In genomic region chr15:50865515-50866370, GRCh38 we compare ENCODE assay signal across 16 cellular contexts. TPM values are rescaled to one million over a fixed set of nuclear protein-coding genes. Genes with fewer than 3 reads are reported as not detected.
DNase-seq lines count a peak whose midpoint lies in the region; ATAC-seq, FAIRE-seq and TF ChIP-seq lines count a peak whose summit lies in the region.
"Had no signal": no experiment of that assay in that cellular context is flagged by ENCODE, and none has a peak within 500 bp of the region (broad histone marks: within the 10 kb centered on the region; RNA-seq: fewer than 3 reads in every experiment).

No MANE protein-coding gene starts in this region.

- no peaks in the 10 kb centered on the region for H3K9me3 Mint-ChIP-seq in nephron
- H3K9me3 Mint-ChIP-seq: CD14-positive monocyte; CD8-positive, alpha-beta T cell; HFFc6; IgD-negative memory B cell had no signal

- FAIRE-seq in K562 (lab: Jason Lieb, UNC) = no peak

- no peaks in the 10 kb centered on the region for H3K79me2 ChIP-seq in K562 (ENCODE audit: control insufficient read depth, insufficient read depth, low read length)

- 35% methylated on average over 5 of the region's 5 CpGs for WGBS in K562 (ENCODE audit: insufficient coverage, low coverage, missing lambda C conversion rate)

- ATAC-seq in K562 (no peak), Right ventricle myocardium inferior (no peak), HG03378 (IDR thresholded peaks at IDR 0.05; ENCODE audit: unreplicated experiment) (no peak)
- ATAC-seq: CD8-positive, alpha-beta T cell had no signal

- DNase-seq in K562 (ENCODE audit: extremely low read depth in 1 of 4, low spot score in 3 of 4) = no peak
- DNase-seq in NCI-H2081 treated with DMSO at 0.1 percent for 48 hours (lab: John Stamatoyannopoulos, UW) = no peak
- no peak for DNase-seq in Right ventricle myocardium inferior (ENCODE audit: missing footprints)
- DNase-seq: CD8-positive, alpha-beta T cell; COR-L47; DMS53; GF-D8; GM23248; H7; HFFc6 had no signal

- peaks cover 0 to 7% of the 10 kb centered on the region in 2 experiments; a peak in 1 of 5 replicates for H3K27me3 ChIP-seq in K562 (ENCODE audit: control insufficient read depth in 2 of 2, insufficient read depth in 2 of 2, low read length in 2 of 2)

- CTCF ChIA-PET in HEK293 (lab: Yijun Ruan, JAX) = no interaction called here
- CTCF ChIA-PET in K562 (lab: Yijun Ruan, JAX; ENCODE audit: low intra/inter-chr PET ratio) = no interaction called here

- BruUV-seq in K562 (replicated peaks; lab: Mats Ljungman, UMichigan) = no TSS peak

- H3K4me3 Mint-ChIP-seq in nephron = no peak overlapping the region
- H3K4me3 Mint-ChIP-seq: CD14-positive monocyte; CD8-positive, alpha-beta T cell; HFFc6; IgD-negative memory B cell had no signal

- H3K27ac ChIP-seq in HEK293 (ENCODE audit: extremely low read depth, low read depth, low read length) (no peak overlapping the region), K562 (ENCODE audit: extremely low read depth, low read depth, low read length) (no peak overlapping the region)
- H3K27ac ChIP-seq: GM23248, KMS-11 had no signal

- peaks cover 20% of the 10 kb centered on the region for H3K4me1 Mint-ChIP-seq in nephron
- H3K4me1 Mint-ChIP-seq: CD14-positive monocyte had no signal

- H3K27me3 Mint-ChIP-seq in nephron (ENCODE audit: low read depth) = no peaks in the 10 kb centered on the region

- H3K36me3 ChIP-seq in HEK293 (ENCODE audit: control insufficient read depth in 2 of 2, insufficient read depth in 1 of 2, low read length in 2 of 2) (no peaks in the 10 kb centered on the region), K562 (ENCODE audit: control insufficient read depth, insufficient read depth, low read length) (no peaks in the 10 kb centered on the region)

- H3K4me2 ChIP-seq in K562 (ENCODE audit: insufficient read depth, low read length) = no peak overlapping the region
- H3K4me2 ChIP-seq: KMS-11 had no signal

- H3K4me3 ChIP-seq in HEK293 (ENCODE audit: low read depth, low read length) (no peak overlapping the region), K562 (no peak overlapping the region)
- H3K4me3 ChIP-seq: GM23248 had no signal

- no peak for TF ChIP-seq RAD21 in K562 (CRISPR knock-in tag; conservative IDR thresholded peaks at IDR 0.05 in 1 of 2, IDR thresholded peaks at IDR 0.05 in 1 of 2)

- H3K9ac ChIP-seq in K562 (ENCODE audit: insufficient read depth in 1 of 2, low read depth in 2 of 2, low read length in 2 of 2) = no peak overlapping the region
- H3K9ac ChIP-seq: GM23248, KMS-11 had no signal

- H3K4me1 ChIP-seq in HEK293 (ENCODE audit: control insufficient read depth, insufficient read depth, low read length) (no peaks in the 10 kb centered on the region), K562 (replicated peaks in 1 of 2; ENCODE audit: control insufficient read depth in 2 of 2, insufficient read depth in 2 of 2, low read length in 2 of 2) (peaks cover 0 to 6% of the 10 kb centered on the region in 2 experiments; a peak in 4 of 5 replicates)

- H4K20me1 ChIP-seq in K562 (replicated peaks; ENCODE audit: control insufficient read depth, insufficient read depth, low read length) = no peaks in the 10 kb centered on the region

- H3K9me1 ChIP-seq in K562 (ENCODE audit: control insufficient read depth, insufficient read depth, low read length) = no peaks in the 10 kb centered on the region

- in situ Hi-C loops in K562 (cut with MboI) = no loop called here

- POLR2A ChIA-PET in HEK293 (lab: Yijun Ruan, JAX) (no interaction called here), K562 (lab: Yijun Ruan, JAX) (interaction anchor here (0.7 kb wide), 1 partner anchor 73 kb away, joined by 3 read pairs; no protein-coding TSS in a partner anchor)

- no peak for TF ChIP-seq CTCF in HEK293 (tag by site-specific recombination; IDR thresholded peaks at IDR 0.05)
- TF ChIP-seq CTCF in K562 (IDR thresholded peaks at IDR 0.05 in 2 of 3, conservative IDR thresholded peaks at IDR 0.05 in 1 of 3; ENCODE audit: insufficient read depth in 2 of 3, low read depth in 1 of 3, low read length in 3 of 3) = no peak
- no peak for TF ChIP-seq CTCF in nephron (IDR thresholded peaks at IDR 0.05; ENCODE audit: unreplicated experiment in 3 of 3)

- no peak for TF ChIP-seq EP300 in K562 (IDR thresholded peaks at IDR 0.05; ENCODE audit: low read length)

- intact Hi-C loops in K562 (cut with micrococcal nuclease) (no loop called here), Right ventricle myocardium inferior (cut with DNase I) (no loop called here)

- no peak for TF ChIP-seq POLR2A in K562 (conservative IDR thresholded peaks at IDR 0.05)

- H3K27ac Mint-ChIP-seq in nephron = peak overlapping the region; percentile 77 to 87 (median 77)
- H3K27ac Mint-ChIP-seq: CD14-positive monocyte; CD8-positive, alpha-beta T cell; HFFc6; IgD-negative memory B cell had no signal

- no peaks in the 10 kb centered on the region for H3K9me3 ChIP-seq in HEK293 (ENCODE audit: control insufficient read depth, insufficient read depth, low read depth, low read length)
- H3K9me3 ChIP-seq in K562 (replicated peaks; ENCODE audit: control insufficient read depth, insufficient read depth, low read depth, low read length) = no peaks in the 10 kb centered on the region

- H3K36me3 Mint-ChIP-seq in nephron (ENCODE audit: low read depth) = no peaks in the 10 kb centered on the region
- H3K36me3 Mint-ChIP-seq: CD14-positive monocyte; CD8-positive, alpha-beta T cell had no signal

- H2AFZ ChIP-seq in K562 (ENCODE audit: low read depth, low read length) = no peak overlapping the region
- H2AFZ ChIP-seq: GM23248 had no signal

TF ChIP-seq in HEK293, 187 proteins besides CTCF, POLR2A, EP300 and RAD21 (continues in another document):
- TF ChIP-seq ZNF510 (tag by site-specific recombination; IDR thresholded peaks at IDR 0.05; ENCODE audit: insufficient replicate concordance) (no peak), GFI1B (tag by site-specific recombination; IDR thresholded peaks at IDR 0.05) (no peak), PRDM6 (tag by site-specific recombination; IDR thresholded peaks at IDR 0.05) (peak; percentile 24; the same call in 1 of the 2 replicates), SCRT2 (tag by site-specific recombination; IDR thresholded peaks at IDR 0.05) (peak; percentile 79), ZNF2 (tag by site-specific recombination; IDR thresholded peaks at IDR 0.05) (no peak)

TF ChIP-seq in K562, 482 proteins besides CTCF, POLR2A, EP300 and RAD21:
- TF ChIP-seq ATF2 (CRISPR knock-in tag; IDR thresholded peaks at IDR 0.05) = no peak
- TF ChIP-seq EGR1 (conservative IDR thresholded peaks at IDR 0.05) = no peak
- no peak for TF ChIP-seq ZNF274 (IDR thresholded peaks at IDR 0.05; ENCODE audit: borderline replicate concordance, low read depth, low read length)
- TF ChIP-seq MEIS2 (IDR thresholded peaks at IDR 0.05; ENCODE audit: partially characterized antibody) = peak; percentile 18
- TF ChIP-seq ZBED1 (IDR thresholded peaks at IDR 0.05) = no peak
- TF ChIP-seq ZNF212 (CRISPR knock-in tag; IDR thresholded peaks at IDR 0.05) = no peak

RNA-seq across cellular contexts. Expression of gene AP4E1, which starts 42.7 kb away (rescaled TPM):
- total RNA-seq in K562 (2011; cell fraction: chromatin; rRNA removed; ENCODE audit: low replicate concordance) = 7.9 and 26.9 TPM in 2 replicates
- total RNA-seq in K562 (2011; cell fraction: nucleolus; rRNA removed) = 3.9 and 4.0 TPM in 2 replicates
- 9.6 and 11.8 TPM in 2 replicates for total RNA-seq in K562 (2011; cell fraction: nucleoplasm; rRNA removed)
- total RNA-seq in K562 (2014; rRNA removed) = 4.3 and 5.3 TPM in 2 replicates
- 11.5 and 12.6 TPM in 2 replicates for total RNA-seq in K562 (2014; rRNA removed; fragmentation: Illumina TruSeq; extraction: Trizol)
- total RNA-seq in K562 (2015; rRNA removed; fragmentation: Illumina TruSeq; extraction: Trizol) = 8.9 and 10.2 TPM in 2 replicates
- total RNA-seq in K562 (2021) = 9.2 and 9.3 TPM in 2 replicates
- polyA plus RNA-seq in K562 (2011; rRNA removed) = 3.0 and 4.4 TPM in 2 replicates
- 0.85 and 1.6 TPM in 2 replicates for polyA plus RNA-seq in K562 (2011; cell fraction: cytosol; rRNA removed)
- 1.4 and 2.2 TPM in 2 replicates for polyA plus RNA-seq in K562 (2011; cell fraction: nucleus; rRNA removed)
- polyA plus RNA-seq in K562 (2012) = 4.2 and 4.4 TPM in 2 replicates
- polyA plus RNA-seq in K562 (2014; fragmentation: Illumina TruSeq; extraction: Trizol) = 6.6 and 7.9 TPM in 2 replicates
- polyA plus RNA-seq in K562 (2014; fragmentation: Nextera tagmentation; extraction: Ambion mirVana) = 1 to 10 TPM; 1.3 to 2.2 TPM
- 3.7 and 4.5 TPM in 2 replicates for polyA plus RNA-seq in K562 (2014; rRNA removed)
- polyA minus RNA-seq in K562 (2011; rRNA and poly(A)+ RNA removed) = 8.4 and 9.4 TPM in 2 replicates
- polyA minus RNA-seq in K562 (2011; cell fraction: cytosol; rRNA and poly(A)+ RNA removed) = 2.5 and 3.6 TPM in 2 replicates
- polyA minus RNA-seq in K562 (2011; cell fraction: nucleus; rRNA and poly(A)+ RNA removed) = 3.5 and 5.8 TPM in 2 replicates
- 6.4 TPM for total RNA-seq in Right ventricle myocardium inferior
